8 cellular contexts compared by ENCODE assay signal in the genomic region with DNA sequence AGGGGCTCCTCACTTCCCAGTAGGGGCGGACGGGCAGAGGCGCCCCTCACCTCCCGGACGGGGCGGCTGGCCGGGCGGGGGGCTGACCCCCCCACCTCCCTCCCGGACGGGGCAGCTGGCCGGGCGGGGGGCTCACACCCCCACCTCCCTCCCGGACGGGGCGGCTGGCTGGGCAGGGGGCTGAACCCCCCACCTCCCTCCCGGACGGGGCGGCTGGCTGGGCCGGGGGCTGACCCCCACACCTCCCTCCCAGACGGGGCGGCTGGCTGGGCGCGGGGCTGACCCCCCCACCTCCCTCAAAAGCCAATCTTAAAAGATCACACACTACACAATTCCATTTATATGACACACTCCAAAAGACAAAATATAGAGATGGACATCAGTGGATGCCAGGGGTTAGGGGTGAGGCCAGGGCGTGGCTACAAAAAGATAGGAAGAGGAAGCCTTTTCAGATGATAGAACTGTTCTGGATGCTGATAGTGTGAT. TPM values are rescaled to one million over a fixed set of nuclear protein-coding genes. Genes with fewer than 3 reads are reported as not detected.
"Had no signal": no experiment of that assay in that cellular context is flagged by ENCODE, and none has a peak within 500 bp of the region (broad histone marks: within the 10 kb centered on the region; RNA-seq: fewer than 3 reads in every experiment).

No MANE protein-coding gene starts in this region.

RNA-seq across cellular contexts. Expression of a gene that starts 19.0 kb away (rescaled TPM):
- total RNA-seq: LHCN-M2, MCF 10A, NCI-H460, OCI-LY7, PC-9, Right ventricle myocardium inferior, RPMI7951, SK-MEL-5 had no signal
